1 cellular context compared by ENCODE assay signal in the genomic region with DNA sequence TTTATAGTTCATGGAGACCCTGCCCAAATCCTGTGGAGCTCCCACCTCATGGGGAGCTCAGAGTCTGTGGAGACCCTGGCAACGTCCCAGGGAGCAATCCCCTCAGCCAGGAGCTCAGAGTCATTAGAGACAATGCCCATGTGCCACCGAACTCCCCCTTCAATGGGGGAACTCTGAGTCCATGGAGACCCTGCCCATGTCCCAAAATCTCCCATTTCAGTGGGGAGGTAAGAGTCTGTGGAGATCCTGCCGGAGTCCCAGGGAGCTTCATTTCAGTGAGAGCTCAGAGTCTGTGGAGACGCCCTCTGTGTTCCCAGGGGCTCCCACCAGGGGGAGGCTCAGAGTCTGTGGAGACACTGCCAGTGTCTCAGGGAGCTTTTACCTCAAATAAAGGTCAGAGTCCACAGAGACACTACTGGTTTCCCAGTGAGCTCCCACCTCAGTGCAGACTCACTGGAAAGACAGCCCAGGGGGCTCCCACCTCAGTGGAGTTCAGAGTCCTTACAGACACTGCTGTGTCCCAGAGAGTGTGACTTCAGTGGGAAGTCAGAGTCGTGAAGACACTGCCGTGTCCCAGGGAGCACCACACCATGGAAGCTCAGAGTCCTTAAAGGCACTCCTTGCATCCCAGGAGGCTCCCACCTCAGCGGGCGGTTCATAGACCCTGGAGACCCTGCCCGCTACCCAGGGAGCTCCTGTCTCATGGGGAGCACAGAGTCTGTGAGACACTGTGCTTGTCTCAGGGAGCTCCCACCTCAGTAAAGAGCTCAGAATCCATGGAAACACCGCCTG.
TF ChIP-seq lines count a peak whose summit lies in the region.

No MANE protein-coding gene starts in this region.

TF ChIP-seq in HepG2, 621 proteins besides CTCF, POLR2A, EP300 and RAD21 (continued from another document):
- TF ChIP-seq, protein P1, sequence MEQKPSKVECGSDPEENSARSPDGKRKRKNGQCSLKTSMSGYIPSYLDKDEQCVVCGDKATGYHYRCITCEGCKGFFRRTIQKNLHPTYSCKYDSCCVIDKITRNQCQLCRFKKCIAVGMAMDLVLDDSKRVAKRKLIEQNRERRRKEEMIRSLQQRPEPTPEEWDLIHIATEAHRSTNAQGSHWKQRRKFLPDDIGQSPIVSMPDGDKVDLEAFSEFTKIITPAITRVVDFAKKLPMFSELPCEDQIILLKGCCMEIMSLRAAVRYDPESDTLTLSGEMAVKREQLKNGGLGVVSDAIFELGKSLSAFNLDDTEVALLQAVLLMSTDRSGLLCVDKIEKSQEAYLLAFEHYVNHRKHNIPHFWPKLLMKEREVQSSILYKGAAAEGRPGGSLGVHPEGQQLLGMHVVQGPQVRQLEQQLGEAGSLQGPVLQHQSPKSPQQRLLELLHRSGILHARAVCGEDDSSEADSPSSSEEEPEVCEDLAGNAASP (CRISPR knock-in tag; IDR thresholded peaks at IDR 0.05; ENCODE audit: borderline replicate concordance): peak; percentile 49; the same call in 1 of the 2 replicates
- TF ChIP-seq BRD4 (CRISPR knock-in tag; IDR thresholded peaks at IDR 0.05): no peak
